Comparison of ENCODE assay signal across 1 cellular context in the genomic region with DNA sequence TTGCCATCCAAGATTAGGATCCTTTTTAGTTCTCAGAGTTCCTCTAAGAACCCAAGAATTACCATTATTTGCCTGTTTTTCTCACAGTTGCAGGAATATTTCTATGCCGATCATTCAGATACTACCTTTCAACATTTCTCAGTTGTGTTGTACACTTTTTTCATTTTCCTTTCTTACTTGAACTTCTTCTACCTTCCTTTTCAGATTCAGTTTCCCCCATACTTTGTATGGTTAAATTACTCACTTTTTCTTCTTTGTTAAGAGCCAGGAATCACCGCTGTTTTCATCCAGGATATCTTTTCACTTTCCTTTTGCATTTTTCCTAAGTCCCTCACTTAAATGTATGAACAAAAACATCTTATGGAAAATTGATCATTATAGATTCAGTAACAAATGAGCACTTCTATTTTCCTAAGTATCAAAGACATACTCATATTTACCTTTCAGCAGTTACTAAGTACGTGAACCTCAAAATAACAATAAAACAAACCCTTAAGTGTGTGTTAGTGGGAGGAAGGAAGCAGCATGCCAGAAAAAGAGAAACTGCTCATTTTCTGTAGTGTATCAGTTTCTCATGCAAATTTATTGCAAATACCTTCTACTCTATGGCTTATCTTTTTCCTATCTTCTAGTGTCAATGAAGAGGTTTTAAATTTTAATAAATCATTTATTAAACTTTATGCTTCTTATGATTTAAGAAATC.
TF ChIP-seq lines count a peak whose summit lies in the region.

No MANE protein-coding gene starts in this region.

TF ChIP-seq in HEK293, 187 proteins besides CTCF, POLR2A, EP300 and RAD21 (continued from another document):
- TF ChIP-seq, protein P1, sequence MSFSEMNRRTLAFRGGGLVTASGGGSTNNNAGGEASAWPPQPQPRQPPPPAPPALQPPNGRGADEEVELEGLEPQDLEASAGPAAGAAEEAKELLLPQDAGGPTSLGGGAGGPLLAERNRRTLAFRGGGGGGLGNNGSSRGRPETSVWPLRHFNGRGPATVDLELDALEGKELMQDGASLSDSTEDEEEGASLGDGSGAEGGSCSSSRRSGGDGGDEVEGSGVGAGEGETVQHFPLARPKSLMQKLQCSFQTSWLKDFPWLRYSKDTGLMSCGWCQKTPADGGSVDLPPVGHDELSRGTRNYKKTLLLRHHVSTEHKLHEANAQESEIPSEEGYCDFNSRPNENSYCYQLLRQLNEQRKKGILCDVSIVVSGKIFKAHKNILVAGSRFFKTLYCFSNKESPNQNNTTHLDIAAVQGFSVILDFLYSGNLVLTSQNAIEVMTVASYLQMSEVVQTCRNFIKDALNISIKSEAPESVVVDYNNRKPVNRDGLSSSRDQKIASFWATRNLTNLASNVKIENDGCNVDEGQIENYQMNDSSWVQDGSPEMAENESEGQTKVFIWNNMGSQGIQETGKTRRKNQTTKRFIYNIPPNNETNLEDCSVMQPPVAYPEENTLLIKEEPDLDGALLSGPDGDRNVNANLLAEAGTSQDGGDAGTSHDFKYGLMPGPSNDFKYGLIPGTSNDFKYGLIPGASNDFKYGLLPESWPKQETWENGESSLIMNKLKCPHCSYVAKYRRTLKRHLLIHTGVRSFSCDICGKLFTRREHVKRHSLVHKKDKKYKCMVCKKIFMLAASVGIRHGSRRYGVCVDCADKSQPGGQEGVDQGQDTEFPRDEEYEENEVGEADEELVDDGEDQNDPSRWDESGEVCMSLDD (tag by site-specific recombination; IDR thresholded peaks at IDR 0.05): no peak
